Comparison of ENCODE assay signal across 10 cellular contexts in genomic region chr2:212915121-212915782, GRCh38.
DNase-seq lines count a peak whose midpoint lies in the region; ATAC-seq, FAIRE-seq and TF ChIP-seq lines count a peak whose summit lies in the region.
"Had no signal": no experiment of that assay in that cellular context is flagged by ENCODE, and none has a peak within 500 bp of the region (broad histone marks: within the 10 kb centered on the region; RNA-seq: fewer than 3 reads in every experiment).

No MANE protein-coding gene starts in this region.

- H3K4me1 ChIP-seq in mesendoderm (ENCODE audit: control insufficient read depth, low read depth, low read length): peaks cover 4% of the 10 kb centered on the region
- H3K4me1 ChIP-seq: Peyer's patch had no signal

- H3K36me3 ChIP-seq in mesendoderm (ENCODE audit: control insufficient read depth, insufficient read depth, low read length): no peaks in the 10 kb centered on the region
- H3K36me3 ChIP-seq: Peyer's patch had no signal

- ATAC-seq in GM21360 (IDR thresholded peaks at IDR 0.05; ENCODE audit: unreplicated experiment) (peak; percentile 64), HG03097 (IDR thresholded peaks at IDR 0.05; ENCODE audit: low FRiP score, unreplicated experiment) (peak; percentile 60)

- H3K4me3 ChIP-seq in mesendoderm (ENCODE audit: low read length): no peak overlapping the region
- H3K4me3 ChIP-seq: Peyer's patch had no signal

- no peak overlapping the region for H3K27ac ChIP-seq in mesendoderm (ENCODE audit: low read depth, low read length)
- H3K27ac ChIP-seq: parathyroid adenoma, Peyer's patch had no signal

- no peak overlapping the region for H3K18ac ChIP-seq in mesendoderm (ENCODE audit: low read length)

- no peak overlapping the region for H2BK5ac ChIP-seq in mesendoderm (ENCODE audit: low read length)

- H3K4me2 ChIP-seq in mesendoderm (ENCODE audit: low read length): no peak overlapping the region

- H3K27me3 ChIP-seq in mesendoderm (ENCODE audit: insufficient read depth, low read length, poor library complexity): no peaks in the 10 kb centered on the region
- H3K27me3 ChIP-seq: Peyer's patch had no signal

- no peak overlapping the region for H3K4ac ChIP-seq in mesendoderm (ENCODE audit: low read depth, low read length)

- H3K23ac ChIP-seq in mesendoderm (ENCODE audit: low read length): no peak overlapping the region

- DNase-seq in GM12891 (ENCODE audit: insufficient read length, low spot score): no peak
- peak; percentile 25 for DNase-seq in astrocyte of the hippocampus (ENCODE audit: low read depth, low spot score)
- DNase-seq in stimulated activated naive CD4-positive, alpha-beta T cell (lab: John Stamatoyannopoulos, UW): no peak
- DNase-seq in stimulated activated CD4-positive, alpha-beta T cell treated with anti-CD3 and anti-CD28 coated beads, Interleukin-4, amount 100 ng/mL, for 4 hours: no peak
- DNase-seq in NCI-H526 treated with DMSO at 0.1 percent for 48 hours (lab: John Stamatoyannopoulos, UW): no peak
- DNase-seq in mesendoderm: no peak
- DNase-seq: Peyer's patch had no signal

- H2BK120ac ChIP-seq in mesendoderm (ENCODE audit: low read depth, low read length): no peak overlapping the region

- H3K79me1 ChIP-seq in mesendoderm (ENCODE audit: low read length): no peaks in the 10 kb centered on the region

- H3K79me2 ChIP-seq in mesendoderm (ENCODE audit: control insufficient read depth, insufficient read depth, low read length): no peaks in the 10 kb centered on the region
- H3K79me2 ChIP-seq: parathyroid adenoma had no signal

- no peak overlapping the region for H2BK15ac ChIP-seq in mesendoderm (replicated peaks; ENCODE audit: low read depth)

- H4K5ac ChIP-seq in mesendoderm (ENCODE audit: low read length): no peak overlapping the region

- FAIRE-seq in GM12891 (lab: Jason Lieb, UNC): peak; percentile 82

- H2AK5ac ChIP-seq in mesendoderm (ENCODE audit: low read length): no peak overlapping the region

- no peak overlapping the region for H3K9ac ChIP-seq in mesendoderm (ENCODE audit: low read length)
- H3K9ac ChIP-seq: parathyroid adenoma had no signal

- no CpG with 5 or more reads among the region's 4 CpGs for WGBS in mesendoderm (ENCODE audit: extremely low coverage, insufficient coverage, low lambda C conversion rate)

- no peak overlapping the region for H4K8ac ChIP-seq in mesendoderm (ENCODE audit: low read depth, low read length)

- no peak for TF ChIP-seq POLR2A in GM12891 (IDR thresholded peaks at IDR 0.05; ENCODE audit: low read depth, low read length)

- H3K56ac ChIP-seq in mesendoderm (ENCODE audit: low read length): no peak overlapping the region

TF ChIP-seq in GM12891, 5 proteins besides CTCF, POLR2A, EP300 and RAD21:
- no peak for TF ChIP-seq PAX5 (IDR thresholded peaks at IDR 0.05; ENCODE audit: insufficient read depth, low read length, severe bottlenecking)
- TF ChIP-seq POLR2AphosphoS5 (IDR thresholded peaks at IDR 0.05; ENCODE audit: low read depth, low read length): no peak
- TF ChIP-seq POU2F2 (IDR thresholded peaks at IDR 0.05; ENCODE audit: low read depth, low read length): no peak; the same call in 1 of the 2 replicates
- no peak for TF ChIP-seq SPI1 (IDR thresholded peaks at IDR 0.05; ENCODE audit: low read depth, low read length)
- no peak for TF ChIP-seq TAF1 (IDR thresholded peaks at IDR 0.05; ENCODE audit: low read depth, low read length)
TF ChIP-seq in GM12891: peak in this region for 0.
